Comparison of ENCODE assay signal across 8 cellular contexts in genomic region chr13:32650705-32651311, GRCh38.
DNase-seq lines count a peak whose midpoint lies in the region; ATAC-seq and TF ChIP-seq lines count a peak whose summit lies in the region.

No MANE protein-coding gene starts in this region.

- H2AFZ ChIP-seq in mesenchymal stem cell (ENCODE audit: low read depth, low read length): no peak overlapping the region

- H3K23ac ChIP-seq in mesenchymal stem cell (ENCODE audit: low read length in 2 of 2): no peak overlapping the region

- H3K4me2 ChIP-seq in mesenchymal stem cell (ENCODE audit: low read length, poor library complexity, severe bottlenecking): no peak overlapping the region

- peaks cover 6% of the 10 kb centered on the region for H3K79me1 ChIP-seq in mesenchymal stem cell (replicated peaks; ENCODE audit: low read length, poor library complexity, severe bottlenecking)

- H3K18ac ChIP-seq in mesenchymal stem cell (ENCODE audit: low read depth in 1 of 2, low read length in 2 of 2): no peak overlapping the region

- no peak overlapping the region for H2BK12ac ChIP-seq in mesenchymal stem cell (ENCODE audit: low read length in 2 of 2)

- H3K36me3 ChIP-seq in mesenchymal stem cell (ENCODE audit: control insufficient read depth in 1 of 2, insufficient read depth in 2 of 2, low read depth in 1 of 2, low read length in 2 of 2): peaks cover 3 to 11% of the 10 kb centered on the region in 2 experiments

- peak in 3 of 4 experiments; percentile 5 to 13 (median 13) for DNase-seq in activated CD4-positive, CD25-positive, alpha-beta regulatory T cell (lab: John Stamatoyannopoulos, UW)
- DNase-seq in activated CD4-positive, CD25-positive, alpha-beta regulatory T cell treated with anti-CD3 and anti-CD28 coated beads, Interleukin-2, amount 50 U/mL, for 72 hours: no peak
- DNase-seq in NCI-H226 (peak; percentile 3), dorsolateral prefrontal cortex (peak in 3 of 10 donors; percentile 23 to 54 (median 47)), mesenchymal stem cell (peak; percentile 74)
- DNase-seq in activated CD4-positive, alpha-beta T cell treated with anti-CD3 and anti-CD28 coated beads for 24 hours (ENCODE audit: low read depth in 2 of 2): peak; percentile 12 to 35
- peak; percentile 23 to 32 for DNase-seq in stimulated activated CD8-positive, alpha-beta memory T cell treated with anti-CD3 and anti-CD28 coated beads, Interleukin-7, amount 100 ng/mL, for 4 hours (ENCODE audit: low read depth in 2 of 2)

- no peak overlapping the region for H2BK120ac ChIP-seq in mesenchymal stem cell (ENCODE audit: low read depth, low read length)

- H3K27me3 ChIP-seq in dorsolateral prefrontal cortex (no peaks in the 10 kb centered on the region), mesenchymal stem cell (ENCODE audit: control insufficient read depth in 1 of 2, insufficient read depth in 1 of 2, low read length in 2 of 2) (no peaks in the 10 kb centered on the region)

- ATAC-seq in HG02763 (IDR thresholded peaks at IDR 0.05; ENCODE audit: unreplicated experiment): peak; percentile 70

- peaks cover 5% of the 10 kb centered on the region for H3K4me1 ChIP-seq in mesenchymal stem cell (ENCODE audit: control insufficient read depth, insufficient read depth, low read depth, low read length)

- H3K9ac ChIP-seq in mesenchymal stem cell (ENCODE audit: low read length): no peak overlapping the region

- no peak overlapping the region for H2BK15ac ChIP-seq in mesenchymal stem cell (ENCODE audit: low read depth, poor library complexity, severe bottlenecking)

- TF ChIP-seq CTCF in dorsolateral prefrontal cortex (IDR thresholded peaks at IDR 0.05 in 54 of 56, conservative IDR thresholded peaks at IDR 0.05 in 2 of 56; ENCODE audit: low read depth in 1 of 56, partially characterized antibody in 56 of 56): peak; percentile 52 to 82 (median 69)

- H3K27ac ChIP-seq in dorsolateral prefrontal cortex (peak overlapping the region in 7 of 59 donors; percentile 10 to 52 (median 26)), mesenchymal stem cell (ENCODE audit: low read length, poor library complexity, severe bottlenecking) (peak overlapping the region; percentile 51)

- intact Hi-C loops in dorsolateral prefrontal cortex (cut with DNase I): loop anchor here in 1 of 2 donors (10.0 kb wide), 1 partner anchor 266 kb away; no protein-coding TSS in a partner anchor

- H2AK5ac ChIP-seq in mesenchymal stem cell (ENCODE audit: low read length, severe bottlenecking): no peak overlapping the region

- H4K8ac ChIP-seq in mesenchymal stem cell (ENCODE audit: low read length): no peak overlapping the region

- H3K4me3 ChIP-seq in dorsolateral prefrontal cortex (peak overlapping the region in 1 of 59 donors; percentile 9), mesenchymal stem cell (ENCODE audit: insufficient read depth in 1 of 2, low read depth in 1 of 2, low read length in 2 of 2) (no peak overlapping the region)

- H2BK5ac ChIP-seq in mesenchymal stem cell (ENCODE audit: low read depth, low read length, poor library complexity, severe bottlenecking): no peak overlapping the region

- no peak overlapping the region for H3K4ac ChIP-seq in mesenchymal stem cell (ENCODE audit: low read depth in 1 of 2, low read length in 2 of 2)

- 27% methylated on average over 2 of the region's 3 CpGs for WGBS in mesenchymal stem cell

- H3K9me3 ChIP-seq in mesenchymal stem cell (ENCODE audit: control insufficient read depth, low read length): peaks cover under 1% of the 10 kb centered on the region

- H4K91ac ChIP-seq in mesenchymal stem cell (ENCODE audit: low read length): no peak overlapping the region

- no peak overlapping the region for H3K14ac ChIP-seq in mesenchymal stem cell (ENCODE audit: low read length in 2 of 2)
